ENCODE assay signal across 1 cellular context in the genomic region with DNA sequence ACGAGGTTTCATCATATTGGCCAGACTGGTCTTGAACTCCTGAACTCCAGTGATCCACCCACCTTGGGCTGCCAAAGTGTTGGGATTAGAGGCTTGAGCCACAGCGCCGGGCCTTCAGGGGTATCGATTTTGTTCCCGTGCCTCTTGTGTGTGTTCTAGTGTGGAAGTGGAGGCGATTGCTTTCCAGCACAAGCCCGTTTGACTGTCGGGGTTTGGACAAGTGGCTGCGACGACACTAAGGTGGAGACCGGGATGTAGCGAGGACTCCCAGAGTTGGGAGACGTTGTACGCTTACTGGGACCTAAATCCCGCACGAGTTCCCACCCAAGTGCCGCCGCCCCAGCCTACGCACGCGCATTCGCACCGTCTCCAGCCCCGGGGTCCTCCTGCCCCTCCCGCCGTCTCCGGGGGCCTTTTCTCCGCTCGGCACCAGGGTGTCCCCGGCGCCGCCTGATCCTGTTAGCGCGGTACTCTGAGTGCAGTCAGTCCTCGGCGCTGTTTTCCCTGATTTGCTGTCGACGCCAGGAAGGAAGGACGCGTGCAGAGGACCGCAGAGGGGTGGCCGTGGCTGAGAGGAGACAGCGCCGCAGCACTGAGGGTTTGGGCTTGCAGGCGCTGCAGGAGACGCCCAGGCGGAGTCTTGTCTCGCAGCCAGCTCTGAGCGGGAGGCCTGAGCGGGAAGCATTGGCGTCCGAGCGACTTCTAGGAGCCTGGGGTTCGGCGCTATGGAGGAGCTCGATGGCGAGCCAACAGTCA.
TF ChIP-seq lines count a peak whose summit lies in the region.

NUP85 (plus strand) TSS at position 643 of the 756 bp plus-strand sequence; CDS start at position 726, 83 bp downstream.

TF ChIP-seq in HepG2, 621 proteins besides CTCF, POLR2A, EP300 and RAD21 (continued from another document and continues in another):
- no peak for TF ChIP-seq CEBPZ (IDR thresholded peaks at IDR 0.05; ENCODE audit: low read length)
- peak; percentile 24 for TF ChIP-seq BRCA1 (CRISPR knock-in tag; IDR thresholded peaks at IDR 0.05)
- TF ChIP-seq, protein P1, sequence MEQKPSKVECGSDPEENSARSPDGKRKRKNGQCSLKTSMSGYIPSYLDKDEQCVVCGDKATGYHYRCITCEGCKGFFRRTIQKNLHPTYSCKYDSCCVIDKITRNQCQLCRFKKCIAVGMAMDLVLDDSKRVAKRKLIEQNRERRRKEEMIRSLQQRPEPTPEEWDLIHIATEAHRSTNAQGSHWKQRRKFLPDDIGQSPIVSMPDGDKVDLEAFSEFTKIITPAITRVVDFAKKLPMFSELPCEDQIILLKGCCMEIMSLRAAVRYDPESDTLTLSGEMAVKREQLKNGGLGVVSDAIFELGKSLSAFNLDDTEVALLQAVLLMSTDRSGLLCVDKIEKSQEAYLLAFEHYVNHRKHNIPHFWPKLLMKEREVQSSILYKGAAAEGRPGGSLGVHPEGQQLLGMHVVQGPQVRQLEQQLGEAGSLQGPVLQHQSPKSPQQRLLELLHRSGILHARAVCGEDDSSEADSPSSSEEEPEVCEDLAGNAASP (CRISPR knock-in tag; IDR thresholded peaks at IDR 0.05; ENCODE audit: borderline replicate concordance) = no peak
- TF ChIP-seq ZFX (CRISPR knock-in tag; IDR thresholded peaks at IDR 0.05; ENCODE audit: low read depth) = peak; percentile 90
- peak; percentile 88 for TF ChIP-seq XRCC5 (optimal IDR thresholded peaks at IDR 0.05; ENCODE audit: low read length)
- TF ChIP-seq ZNF629 (CRISPR knock-in tag; conservative IDR thresholded peaks at IDR 0.05) = no peak; the same call in 1 of the 2 replicates
- peak; percentile 17 for TF ChIP-seq PATZ1 (CRISPR knock-in tag; IDR thresholded peaks at IDR 0.05)
- TF ChIP-seq ZNF10 (CRISPR knock-in tag; IDR thresholded peaks at IDR 0.05; ENCODE audit: borderline replicate concordance, low read depth) = 0 out of 2 replicates have a peak, but pooled peaks have one; percentile 66
- TF ChIP-seq KLF6 (CRISPR knock-in tag; IDR thresholded peaks at IDR 0.05) = peak; percentile 89
- TF ChIP-seq ATF7-NPFF (CRISPR knock-in tag; IDR thresholded peaks at IDR 0.05; ENCODE audit: low read depth) = peak; percentile 23
- TF ChIP-seq PBX2 (CRISPR knock-in tag; IDR thresholded peaks at IDR 0.05) = no peak
- TF ChIP-seq TRIM24 (CRISPR knock-in tag; IDR thresholded peaks at IDR 0.05) = no peak
- peak; percentile 66; the same call in 1 of the 2 replicates for TF ChIP-seq STAT6 (CRISPR knock-in tag; IDR thresholded peaks at IDR 0.05; ENCODE audit: borderline replicate concordance)
- TF ChIP-seq SP1 (IDR thresholded peaks at IDR 0.05) = no peak
- TF ChIP-seq SP1 (CRISPR knock-in tag; IDR thresholded peaks at IDR 0.05) = peak; percentile 18; the same call in 1 of the 2 replicates
- TF ChIP-seq ZNF468 (CRISPR knock-in tag; IDR thresholded peaks at IDR 0.05) = peak; percentile 30; the same call in 1 of the 2 replicates
- no peak for TF ChIP-seq ZBTB1 (CRISPR knock-in tag; IDR thresholded peaks at IDR 0.05; ENCODE audit: borderline replicate concordance)
- TF ChIP-seq ZNF749 (CRISPR knock-in tag; IDR thresholded peaks at IDR 0.05; ENCODE audit: borderline replicate concordance) = no peak; the same call in 1 of the 2 replicates
- TF ChIP-seq ZNF780A (CRISPR knock-in tag; IDR thresholded peaks at IDR 0.05) = no peak
- TF ChIP-seq ZNF563 (CRISPR knock-in tag; IDR thresholded peaks at IDR 0.05) = peak; percentile 81; the same call in 1 of the 2 replicates
- TF ChIP-seq NCOR1 (IDR thresholded peaks at IDR 0.05; ENCODE audit: borderline replicate concordance, low read length) = peak; percentile 16; the same call in 1 of the 2 replicates
- peak; percentile 63; the same call in 1 of the 2 replicates for TF ChIP-seq ZNF317 (CRISPR knock-in tag; IDR thresholded peaks at IDR 0.05)
- TF ChIP-seq ZNF292 (CRISPR knock-in tag; IDR thresholded peaks at IDR 0.05; ENCODE audit: borderline replicate concordance, low read depth) = peak; percentile 81
- no peak for TF ChIP-seq SIX4 (CRISPR knock-in tag; IDR thresholded peaks at IDR 0.05)
- TF ChIP-seq ELF3 (CRISPR knock-in tag; IDR thresholded peaks at IDR 0.05) = peak; percentile 52; the same call in 1 of the 2 replicates
- no peak; the same call in 1 of the 2 replicates for TF ChIP-seq NR2F6 (IDR thresholded peaks at IDR 0.05)
- peak; percentile 55 for TF ChIP-seq NR2F6 (CRISPR knock-in tag; IDR thresholded peaks at IDR 0.05)
- no peak for TF ChIP-seq ZSCAN22 (CRISPR knock-in tag; IDR thresholded peaks at IDR 0.05)
- TF ChIP-seq REL (CRISPR knock-in tag; conservative IDR thresholded peaks at IDR 0.05) = 0 out of 2 replicates have a peak, but pooled peaks have one; percentile 47
- TF ChIP-seq MED13 (CRISPR knock-in tag; IDR thresholded peaks at IDR 0.05) = peak; percentile 74; the same call in 1 of the 2 replicates
- TF ChIP-seq MTF1 (CRISPR knock-in tag; IDR thresholded peaks at IDR 0.05) = no peak
- peak; percentile 60; the same call in 1 of the 2 replicates for TF ChIP-seq ZNF564 (CRISPR knock-in tag; IDR thresholded peaks at IDR 0.05)
- TF ChIP-seq, protein P2, sequence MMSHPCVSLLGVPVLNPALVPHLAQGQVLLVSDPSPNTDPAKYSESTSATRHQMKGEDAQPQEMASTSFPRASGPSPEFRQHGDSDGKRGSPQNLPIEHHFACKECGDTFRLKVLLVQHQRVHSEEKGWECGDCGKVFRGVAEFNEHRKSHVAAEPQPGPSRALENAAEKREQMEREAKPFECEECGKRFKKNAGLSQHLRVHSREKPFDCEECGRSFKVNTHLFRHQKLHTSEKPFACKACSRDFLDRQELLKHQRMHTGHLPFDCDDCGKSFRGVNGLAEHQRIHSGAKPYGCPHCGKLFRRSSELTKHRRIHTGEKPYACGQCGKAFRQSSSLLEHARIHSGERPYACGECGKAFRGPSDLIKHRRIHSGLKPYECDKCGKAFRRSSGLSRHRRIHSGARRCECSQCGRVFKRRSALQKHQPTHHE (CRISPR knock-in tag; IDR thresholded peaks at IDR 0.05; ENCODE audit: borderline replicate concordance) = peak; percentile 96
- TF ChIP-seq RNF2 (conservative IDR thresholded peaks at IDR 0.05; ENCODE audit: low read depth) = peak; percentile 89
- no peak for TF ChIP-seq U2AF2 (IDR thresholded peaks at IDR 0.05; ENCODE audit: low read depth, low read length)
- peak; percentile 30; the same call in 1 of the 2 replicates for TF ChIP-seq HES4 (CRISPR knock-in tag; IDR thresholded peaks at IDR 0.05; ENCODE audit: borderline replicate concordance)
- TF ChIP-seq HIVEP1 (CRISPR knock-in tag; IDR thresholded peaks at IDR 0.05) = peak; percentile 81; the same call in 1 of the 2 replicates
- no peak; the same call in none of the 2 replicates for TF ChIP-seq ISL2 (CRISPR knock-in tag; IDR thresholded peaks at IDR 0.05)
- TF ChIP-seq ZNF878 (CRISPR knock-in tag; IDR thresholded peaks at IDR 0.05) = no peak; the same call in 1 of the 2 replicates
- no peak for TF ChIP-seq JUN (CRISPR knock-in tag; IDR thresholded peaks at IDR 0.05)
- TF ChIP-seq, protein P3, sequence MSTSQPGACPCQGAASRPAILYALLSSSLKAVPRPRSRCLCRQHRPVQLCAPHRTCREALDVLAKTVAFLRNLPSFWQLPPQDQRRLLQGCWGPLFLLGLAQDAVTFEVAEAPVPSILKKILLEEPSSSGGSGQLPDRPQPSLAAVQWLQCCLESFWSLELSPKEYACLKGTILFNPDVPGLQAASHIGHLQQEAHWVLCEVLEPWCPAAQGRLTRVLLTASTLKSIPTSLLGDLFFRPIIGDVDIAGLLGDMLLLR (CRISPR knock-in tag; IDR thresholded peaks at IDR 0.05) = peak; percentile 87
- no peak for TF ChIP-seq ZBTB7A (CRISPR knock-in tag; IDR thresholded peaks at IDR 0.05)
- TF ChIP-seq GABPA (IDR thresholded peaks at IDR 0.05; ENCODE audit: low read depth, low read length) = no peak
- peak; percentile 60 for TF ChIP-seq GABPA (CRISPR knock-in tag; IDR thresholded peaks at IDR 0.05; ENCODE audit: low read depth)
- no peak for TF ChIP-seq ZNF775 (CRISPR knock-in tag; IDR thresholded peaks at IDR 0.05; ENCODE audit: borderline replicate concordance)
- 0 out of 2 replicates have a peak, but pooled peaks have one; percentile 87 for TF ChIP-seq ZNF589 (CRISPR knock-in tag; conservative IDR thresholded peaks at IDR 0.05)
- no peak for TF ChIP-seq RAD51 (IDR thresholded peaks at IDR 0.05; ENCODE audit: borderline replicate concordance)
- no peak for TF ChIP-seq NONO (IDR thresholded peaks at IDR 0.05)
- peak; percentile 81 for TF ChIP-seq NONO (CRISPR knock-in tag; conservative IDR thresholded peaks at IDR 0.05)
- no peak for TF ChIP-seq HMG20A (CRISPR knock-in tag; IDR thresholded peaks at IDR 0.05; ENCODE audit: borderline replicate concordance)
- peak; percentile 61 for TF ChIP-seq AHR (CRISPR knock-in tag; IDR thresholded peaks at IDR 0.05)
- no peak for TF ChIP-seq ZNF841 (CRISPR knock-in tag; IDR thresholded peaks at IDR 0.05; ENCODE audit: borderline replicate concordance)
- TF ChIP-seq ZNF30 (CRISPR knock-in tag; IDR thresholded peaks at IDR 0.05) = no peak
- TF ChIP-seq SIX1 (CRISPR knock-in tag; IDR thresholded peaks at IDR 0.05; ENCODE audit: borderline replicate concordance) = peak; percentile 7; the same call in 1 of the 2 replicates
- peak; percentile 75 for TF ChIP-seq TBX2 (CRISPR knock-in tag; IDR thresholded peaks at IDR 0.05; ENCODE audit: borderline replicate concordance)
- no peak for TF ChIP-seq ZBTB8A (CRISPR knock-in tag; IDR thresholded peaks at IDR 0.05; ENCODE audit: borderline replicate concordance, low read depth)
- peak; percentile 34; the same call in 1 of the 2 replicates for TF ChIP-seq ARNTL (CRISPR knock-in tag; IDR thresholded peaks at IDR 0.05)
- peak; percentile 83; the same call in 1 of the 3 replicates for TF ChIP-seq MXI1 (IDR thresholded peaks at IDR 0.05; ENCODE audit: borderline replicate concordance, low read depth, low read length)
- TF ChIP-seq ZNF652 (CRISPR knock-in tag; IDR thresholded peaks at IDR 0.05; ENCODE audit: borderline replicate concordance, low read depth) = no peak; the same call in 1 of the 2 replicates
